In genomic region chr2:152525277-152525838, GRCh38 we compare ENCODE assay signal across 1 cellular context.
TF ChIP-seq lines count a peak whose summit lies in the region.

No MANE protein-coding gene starts in this region.

TF ChIP-seq in IMR-90, 13 proteins besides CTCF, POLR2A, EP300 and RAD21 (continued from another document):
- TF ChIP-seq ELK1 (IDR thresholded peaks at IDR 0.05; ENCODE audit: borderline replicate concordance, low read depth, low read length) (no peak), RFX5 (IDR thresholded peaks at IDR 0.05; ENCODE audit: low read depth, low read length) (no peak), USF2 (IDR thresholded peaks at IDR 0.05; ENCODE audit: low read depth, low read length) (no peak), FOS (IDR thresholded peaks at IDR 0.05; ENCODE audit: low read depth, low read length) (no peak), SMC3 (IDR thresholded peaks at IDR 0.05; ENCODE audit: low read depth, low read length) (no peak), CEBPB (IDR thresholded peaks at IDR 0.05; ENCODE audit: low read depth, low read length) (no peak)
